In the genomic region with DNA sequence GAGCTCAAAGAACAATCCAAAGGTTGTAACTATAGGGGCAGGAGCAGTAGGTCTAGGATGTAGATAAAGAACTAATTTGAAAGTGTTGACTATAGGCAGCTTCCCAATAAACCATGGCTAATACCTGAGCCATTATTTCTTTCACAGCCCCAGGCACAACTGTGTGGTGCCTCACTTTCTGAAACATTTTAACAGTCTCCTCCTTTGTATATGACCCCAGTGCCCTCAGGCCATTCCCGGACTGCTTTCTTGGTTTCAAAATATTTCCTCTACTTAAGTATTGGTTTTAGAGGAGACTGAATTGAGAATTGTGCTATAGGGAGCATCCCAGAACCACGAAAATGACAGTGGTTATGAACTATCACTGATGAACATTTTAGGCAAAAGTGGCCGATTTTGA, we compare ENCODE assay signal across 33 cellular contexts.
"Had no signal": no experiment of that assay in that cellular context is flagged by ENCODE, and none has a peak within 500 bp of the region (broad histone marks: within the 10 kb centered on the region; RNA-seq: fewer than 3 reads in every experiment).

No MANE protein-coding gene starts in this region.

- H3K27ac Mint-ChIP-seq: activated B cell treated with CpG ODN at 0.5 μM for 24 hours; activated CD4-positive, alpha-beta memory T cell treated with anti-CD3 and anti-CD28 coated beads for 36 hours; activated CD4-positive, alpha-beta T cell treated with anti-CD3 and anti-CD28 coated beads for 36 hours; activated CD4-positive, alpha-beta T cell treated with anti-CD3 and anti-CD28 coated beads, Interleukin-2, amount 10 ng/mL, durations not matched to agents 24 days and 14 days; activated CD8-positive, alpha-beta memory T cell treated with anti-CD3 and anti-CD28 coated beads, Interleukin-2, amount 10 ng/mL, durations not matched to agents 7 days and 5 days; activated CD8-positive, alpha-beta T cell treated with anti-CD3 and anti-CD28 coated beads, Interleukin-2, amount 10 ng/mL, durations not matched to agents 7 days and 5 days; activated naive CD4-positive, alpha-beta T cell treated with anti-CD3 and anti-CD28 coated beads for 36 hours; activated naive CD4-positive, alpha-beta T cell treated with anti-CD3 and anti-CD28 coated beads, Interleukin-2, amount 50 U/mL, for 24 hours; activated naive CD8-positive, alpha-beta T cell treated with anti-CD3 and anti-CD28 coated beads for 36 hours; activated naive CD8-positive, alpha-beta T cell treated with anti-CD3 and anti-CD28 coated beads, Interleukin-2, amount 50 U/mL, for 24 hours; activated T-helper 1 cell treated with anti-CD3 and anti-CD28 coated beads, Interleukin-12 subunit alpha, Interleukin-12 subunit beta, Interleukin-2, Interleukin-4 antibody, amounts not matched to agents 30 ng/mL and 10 ng/mL and 1 ng/mL, durations not matched to agents 14 hours and 24 hours and 36 hours; activated T-helper 2 cell treated with anti-CD3 and anti-CD28 coated beads, Interferon-gamma antibody, Interleukin-2, Interleukin-4, amounts not matched to agents 10 μg/mL and 5 μg/mL and 100 μg/mL, durations not matched to agents 14 hours and 24 hours and 36 hours; T-helper 17 cell; T-helper 2 cell treated with Interferon-gamma antibody and Interleukin-4, amounts not matched to agents 5 μg/mL and 100 μg/mL, for 36 hours had no signal

- H3K4me3 ChIP-seq: adrenal gland, body of pancreas, colonic mucosa, gastroesophageal sphincter, heart right ventricle had no signal

- H3K9me3 Mint-ChIP-seq: activated B cell treated with CpG ODN at 0.5 μM for 24 hours; activated CD4-positive, alpha-beta T cell treated with anti-CD3 and anti-CD28 coated beads, Interleukin-2, amount 10 ng/mL, durations not matched to agents 24 days and 14 days; activated naive CD4-positive, alpha-beta T cell treated with anti-CD3 and anti-CD28 coated beads for 36 hours; activated naive CD4-positive, alpha-beta T cell treated with anti-CD3 and anti-CD28 coated beads, Interleukin-2, amount 50 U/mL, for 24 hours; activated naive CD8-positive, alpha-beta T cell treated with anti-CD3 and anti-CD28 coated beads, Interleukin-2, amount 50 U/mL, for 24 hours; activated T-helper 1 cell treated with anti-CD3 and anti-CD28 coated beads, Interleukin-12 subunit alpha, Interleukin-12 subunit beta, Interleukin-2, Interleukin-4 antibody, amounts not matched to agents 30 ng/mL and 10 ng/mL and 1 ng/mL, durations not matched to agents 14 hours and 24 hours and 36 hours had no signal

- ATAC-seq: activated CD4-positive, alpha-beta T cell treated with anti-CD3 and anti-CD28 coated beads for 36 hours; activated CD4-positive, CD25-positive, alpha-beta regulatory T cell treated with anti-CD3 and anti-CD28 coated beads, Interleukin-2, amount 50 U/mL, for 24 hours; activated CD8-positive, alpha-beta memory T cell treated with anti-CD3 and anti-CD28 coated beads, Interleukin-2, amount 10 ng/mL, durations not matched to agents 7 days and 5 days; activated CD8-positive, alpha-beta T cell treated with anti-CD3 and anti-CD28 coated beads, Interleukin-2, amount 10 ng/mL, durations not matched to agents 7 days and 5 days; activated naive CD8-positive, alpha-beta T cell treated with anti-CD3 and anti-CD28 coated beads, Interleukin-2, amount 50 U/mL, for 24 hours; body of pancreas; foreskin keratinocyte; gastroesophageal sphincter; heart right ventricle; T-helper 17 cell had no signal

- H3K4me1 Mint-ChIP-seq: activated B cell treated with CpG ODN at 0.5 μM for 24 hours; activated CD4-positive, alpha-beta T cell treated with anti-CD3 and anti-CD28 coated beads for 36 hours; activated CD4-positive, alpha-beta T cell treated with anti-CD3 and anti-CD28 coated beads, Interleukin-2, amount 10 ng/mL, durations not matched to agents 24 days and 14 days; activated CD8-positive, alpha-beta memory T cell treated with anti-CD3 and anti-CD28 coated beads, Interleukin-2, amount 10 ng/mL, durations not matched to agents 7 days and 5 days; activated naive CD4-positive, alpha-beta T cell treated with anti-CD3 and anti-CD28 coated beads, Interleukin-2, amount 50 U/mL, for 24 hours; activated naive CD8-positive, alpha-beta T cell treated with anti-CD3 and anti-CD28 coated beads for 36 hours; activated naive CD8-positive, alpha-beta T cell treated with anti-CD3 and anti-CD28 coated beads, Interleukin-2, amount 50 U/mL, for 24 hours; T-helper 17 cell had no signal

- H3K4me1 ChIP-seq: adrenal gland, body of pancreas, colonic mucosa, foreskin keratinocyte, gastroesophageal sphincter, heart right ventricle had no signal

- H3K4me3 Mint-ChIP-seq: activated B cell treated with CpG ODN at 0.5 μM for 24 hours; activated CD4-positive, alpha-beta memory T cell treated with anti-CD3 and anti-CD28 coated beads for 36 hours; activated CD4-positive, alpha-beta T cell treated with anti-CD3 and anti-CD28 coated beads for 36 hours; activated CD4-positive, alpha-beta T cell treated with anti-CD3 and anti-CD28 coated beads, Interleukin-2, amount 10 ng/mL, durations not matched to agents 24 days and 14 days; activated CD8-positive, alpha-beta memory T cell treated with anti-CD3 and anti-CD28 coated beads, Interleukin-2, amount 10 ng/mL, durations not matched to agents 7 days and 5 days; activated CD8-positive, alpha-beta T cell treated with anti-CD3 and anti-CD28 coated beads, Interleukin-2, amount 10 ng/mL, durations not matched to agents 7 days and 5 days; activated naive CD4-positive, alpha-beta T cell treated with anti-CD3 and anti-CD28 coated beads for 36 hours; activated naive CD4-positive, alpha-beta T cell treated with anti-CD3 and anti-CD28 coated beads, Interleukin-2, amount 50 U/mL, for 24 hours; activated naive CD8-positive, alpha-beta T cell treated with anti-CD3 and anti-CD28 coated beads for 36 hours; activated naive CD8-positive, alpha-beta T cell treated with anti-CD3 and anti-CD28 coated beads, Interleukin-2, amount 50 U/mL, for 24 hours; activated T-helper 1 cell treated with anti-CD3 and anti-CD28 coated beads, Interleukin-12 subunit alpha, Interleukin-12 subunit beta, Interleukin-2, Interleukin-4 antibody, amounts not matched to agents 30 ng/mL and 10 ng/mL and 1 ng/mL, durations not matched to agents 14 hours and 24 hours and 36 hours; T-helper 17 cell; T-helper 2 cell treated with Interferon-gamma antibody and Interleukin-4, amounts not matched to agents 5 μg/mL and 100 μg/mL, for 36 hours had no signal

- H3K27me3 ChIP-seq: adrenal gland, body of pancreas, colonic mucosa, foreskin keratinocyte, gastroesophageal sphincter, heart right ventricle had no signal

- H3K36me3 ChIP-seq: adrenal gland, colonic mucosa, gastroesophageal sphincter, heart right ventricle, WERI-Rb-1 had no signal

- H3K9me3 ChIP-seq: adrenal gland, body of pancreas, colonic mucosa, gastroesophageal sphincter, heart right ventricle had no signal

- H3K36me3 Mint-ChIP-seq: activated CD4-positive, alpha-beta memory T cell treated with anti-CD3 and anti-CD28 coated beads for 36 hours; activated CD8-positive, alpha-beta memory T cell treated with anti-CD3 and anti-CD28 coated beads, Interleukin-2, amount 10 ng/mL, durations not matched to agents 7 days and 5 days; activated naive CD4-positive, alpha-beta T cell treated with anti-CD3 and anti-CD28 coated beads, Interleukin-2, amount 50 U/mL, for 24 hours; activated naive CD8-positive, alpha-beta T cell treated with anti-CD3 and anti-CD28 coated beads for 36 hours had no signal

- H3K27me3 Mint-ChIP-seq: activated B cell treated with CpG ODN at 0.5 μM for 24 hours; activated CD4-positive, alpha-beta memory T cell treated with anti-CD3 and anti-CD28 coated beads for 36 hours; activated CD4-positive, alpha-beta T cell treated with anti-CD3 and anti-CD28 coated beads for 36 hours; activated CD4-positive, alpha-beta T cell treated with anti-CD3 and anti-CD28 coated beads, Interleukin-2, amount 10 ng/mL, durations not matched to agents 24 days and 14 days; activated CD8-positive, alpha-beta memory T cell treated with anti-CD3 and anti-CD28 coated beads, Interleukin-2, amount 10 ng/mL, durations not matched to agents 7 days and 5 days; activated naive CD4-positive, alpha-beta T cell treated with anti-CD3 and anti-CD28 coated beads, Interleukin-2, amount 50 U/mL, for 24 hours; activated naive CD8-positive, alpha-beta T cell treated with anti-CD3 and anti-CD28 coated beads for 36 hours; activated naive CD8-positive, alpha-beta T cell treated with anti-CD3 and anti-CD28 coated beads, Interleukin-2, amount 50 U/mL, for 24 hours; T-helper 17 cell had no signal

- DNase-seq: activated B cell treated with CpG ODN at 0.5 μM for 24 hours; activated CD4-positive, alpha-beta memory T cell treated with anti-CD3 and anti-CD28 coated beads for 36 hours; activated CD4-positive, alpha-beta T cell treated with anti-CD3 and anti-CD28 coated beads for 36 hours; activated CD4-positive, alpha-beta T cell treated with anti-CD3 and anti-CD28 coated beads, Interleukin-2, amount 10 ng/mL, durations not matched to agents 24 days and 14 days; activated CD8-positive, alpha-beta memory T cell treated with anti-CD3 and anti-CD28 coated beads, Interleukin-2, amount 10 ng/mL, durations not matched to agents 7 days and 5 days; activated CD8-positive, alpha-beta memory T cell treated with anti-CD3 and anti-CD28 coated beads, Interleukin-2, amount 50 U/mL, for 4 hours; activated CD8-positive, alpha-beta T cell treated with anti-CD3 and anti-CD28 coated beads, Interleukin-2, amount 10 ng/mL, durations not matched to agents 7 days and 5 days; activated effector memory CD4-positive, alpha-beta T cell treated with anti-CD3 and anti-CD28 coated beads, Interleukin-2, amount 50 U/mL, for 16 hours; activated naive CD4-positive, alpha-beta T cell treated with anti-CD3 and anti-CD28 coated beads for 36 hours; activated naive CD8-positive, alpha-beta T cell treated with anti-CD3 and anti-CD28 coated beads for 36 hours; activated naive CD8-positive, alpha-beta T cell treated with anti-CD3 and anti-CD28 coated beads, Interleukin-2, amount 50 U/mL, for 24 hours; activated T-cell treated with anti-CD3 and anti-CD28 coated beads, Interleukin-2, amount 50 U/mL, for 1 hour; activated T-cell treated with anti-CD3 and anti-CD28 coated beads, Interleukin-2, amount 50 U/mL, for 48 hours; adrenal gland; amygdala; aorta; body of pancreas; caudate nucleus; colonic mucosa; effector CD8-positive, alpha-beta T cell; foreskin keratinocyte; heart right ventricle; T-helper 1 cell; T-helper 17 cell; T1000; WERI-Rb-1 had no signal

- H3K27ac ChIP-seq: adrenal gland, body of pancreas, colonic mucosa, epithelial cell of prostate, foreskin keratinocyte, gastroesophageal sphincter, heart right ventricle, WERI-Rb-1 had no signal
